Comparison of ENCODE assay signal across 7 cellular contexts in the genomic region with DNA sequence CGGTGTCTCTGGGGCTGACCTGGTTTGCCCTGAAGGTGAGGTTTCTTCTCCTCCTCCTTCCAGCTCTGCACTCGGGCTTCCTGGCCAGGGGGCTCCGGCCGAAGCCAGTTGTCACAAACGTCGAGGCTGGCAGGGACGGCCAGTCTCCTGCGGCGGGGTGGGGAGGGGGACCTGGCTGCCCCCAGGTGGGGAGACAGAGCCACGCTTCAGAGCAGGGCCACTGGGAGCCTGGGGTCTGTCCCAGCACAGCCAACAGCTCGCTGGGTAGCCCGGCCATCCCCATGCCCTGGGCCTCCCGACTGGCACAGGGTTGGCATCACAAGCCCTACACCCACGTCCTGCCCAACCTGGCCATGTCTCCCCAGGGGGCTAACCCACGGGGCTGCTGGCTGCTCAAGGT.
"Had no signal": no experiment of that assay in that cellular context is flagged by ENCODE, and none has a peak within 500 bp of the region (broad histone marks: within the 10 kb centered on the region; RNA-seq: fewer than 3 reads in every experiment).

No MANE protein-coding gene starts in this region.

- FAIRE-seq: G401.6, GM12878, GM12892, GM18507, GM19239 had no signal

- ATAC-seq: GM12878 had no signal

- DNase-seq: GDM1, GF-D8 had no signal

- H3K4me3 ChIP-seq: GM12878 had no signal
